10 cellular contexts compared by ENCODE assay signal in the genomic region with DNA sequence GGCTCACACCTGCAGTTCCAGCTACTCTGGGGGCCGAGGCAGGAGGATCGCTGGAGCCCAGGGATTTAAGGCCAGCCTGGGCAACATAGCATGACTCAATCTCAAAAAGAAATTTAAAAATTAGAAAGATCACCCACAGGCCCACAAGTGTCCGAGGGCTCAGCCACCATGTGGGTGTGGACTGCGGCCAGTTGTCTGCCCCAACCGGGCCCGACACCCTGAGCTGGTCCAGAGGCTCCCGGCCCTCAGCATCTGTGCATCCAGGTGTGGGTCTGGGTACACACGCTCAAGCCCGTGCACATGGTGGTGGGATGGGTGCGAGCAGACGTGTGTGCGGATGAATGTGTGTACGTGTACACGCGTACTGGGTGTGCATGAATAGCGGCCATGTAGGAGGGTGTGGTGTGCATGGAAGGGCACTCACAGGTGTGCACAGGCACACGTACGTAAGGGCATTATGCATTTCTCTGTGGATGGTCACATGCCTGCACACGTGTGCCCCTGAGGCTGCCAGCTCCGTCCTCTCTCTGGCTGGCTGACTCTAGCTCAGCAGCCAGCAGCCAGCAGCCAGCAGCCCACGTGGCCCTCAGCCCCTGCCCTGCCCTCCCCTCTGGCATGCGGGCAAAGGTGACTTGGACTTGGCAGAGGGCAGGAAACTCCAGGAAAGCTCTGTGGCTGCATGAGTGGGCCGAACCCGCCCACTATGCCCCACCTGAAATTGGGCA. TPM values are rescaled to one million over a fixed set of nuclear protein-coding genes. Genes with fewer than 3 reads are reported as not detected.
DNase-seq lines count a peak whose midpoint lies in the region; ATAC-seq, FAIRE-seq and TF ChIP-seq lines count a peak whose summit lies in the region.
"Had no signal": no experiment of that assay in that cellular context is flagged by ENCODE, and none has a peak within 500 bp of the region (broad histone marks: within the 10 kb centered on the region; RNA-seq: fewer than 3 reads in every experiment).

No MANE protein-coding gene starts in this region.

- intact Hi-C loops in left cardiac atrium (cut with DNase I) (loop anchor here (5.0 to 10.0 kb wide), 3 partner anchors 78 to 320 kb away; partner anchors contain the start of gene TMEM121 (in 1 of the 2)), psoas muscle (cut with DNase I) (loop anchor here in 1 of 2 donors (5.0 kb wide), 3 partner anchors 78 to 148 kb away; no protein-coding TSS in a partner anchor)

- DNase-seq in GM12891 (ENCODE audit: insufficient read length, low spot score) (no peak), adipocyte (ENCODE audit: low read depth) (no peak), left cardiac atrium (peak; percentile 66), psoas muscle (peak in 1 of 2 donors; percentile 77), activated gamma-delta T cell treated with Interleukin-2 at 50 U/mL for 16 hours (no peak), progenitor cell of endocrine pancreas (ENCODE audit: low spot score, unreplicated experiment) (no peak)
- DNase-seq: DND-41 had no signal

- peak overlapping the region; percentile 42 for H3K9ac ChIP-seq in adipocyte (ENCODE audit: low read length)

- peak; percentile 47 to 79 for ATAC-seq in left cardiac atrium
- peak; percentile 57 to 79 (median 69) for ATAC-seq in psoas muscle
- ATAC-seq in GM21723 (IDR thresholded peaks at IDR 0.05; ENCODE audit: unreplicated experiment), result no peak
- ATAC-seq in GM18868 (IDR thresholded peaks at IDR 0.05; ENCODE audit: unreplicated experiment), result no peak
- ATAC-seq: activated CD4-positive, alpha-beta T cell treated with anti-CD3 and anti-CD28 coated beads for 36 hours had no signal

- FAIRE-seq in GM12891 (lab: Jason Lieb, UNC), result peak; percentile 57

- H3K27ac ChIP-seq in psoas muscle, result no peak overlapping the region

- H3K36me3 Mint-ChIP-seq in progenitor cell of endocrine pancreas (ENCODE audit: insufficient read depth), result no peaks in the 10 kb centered on the region

- H3K4me3 ChIP-seq in adipocyte (ENCODE audit: low read length), result no peak overlapping the region
- no peak overlapping the region for H3K4me3 ChIP-seq in psoas muscle

- H3K27me3 Mint-ChIP-seq in progenitor cell of endocrine pancreas, result peaks cover 6% of the 10 kb centered on the region

- H3K4me1 ChIP-seq in adipocyte (ENCODE audit: control insufficient read depth, insufficient read depth, low read length) (peaks cover 30% of the 10 kb centered on the region), psoas muscle (peaks cover 24% of the 10 kb centered on the region)

- H3K4me1 Mint-ChIP-seq in progenitor cell of endocrine pancreas (ENCODE audit: low read depth), result no peaks in the 10 kb centered on the region

- H3K9me3 Mint-ChIP-seq in progenitor cell of endocrine pancreas (ENCODE audit: low read depth), result no peaks in the 10 kb centered on the region

- no peak overlapping the region for H3K4me3 Mint-ChIP-seq in progenitor cell of endocrine pancreas (ENCODE audit: low read depth)
- H3K4me3 Mint-ChIP-seq: activated CD4-positive, alpha-beta T cell treated with anti-CD3 and anti-CD28 coated beads for 36 hours had no signal

- H3K36me3 ChIP-seq in adipocyte (ENCODE audit: control insufficient read depth, insufficient read depth, low read length, severe bottlenecking) (peaks cover 4% of the 10 kb centered on the region), psoas muscle (ENCODE audit: insufficient read depth in 1 of 2, low read depth in 1 of 2) (peaks cover 0 to 4% of the 10 kb centered on the region in 2 donors)

- peaks cover 13% of the 10 kb centered on the region for H3K27me3 ChIP-seq in adipocyte (replicated peaks; ENCODE audit: control insufficient read depth, insufficient read depth, low read length)
- peaks cover 0 to 17% (median 0%) of the 10 kb centered on the region in 3 donors for H3K27me3 ChIP-seq in psoas muscle (ENCODE audit: insufficient read depth in 3 of 3, low read length in 2 of 3)

- no peaks in the 10 kb centered on the region for H3K9me3 ChIP-seq in adipocyte (ENCODE audit: control insufficient read depth, low read length)
- no peaks in the 10 kb centered on the region for H3K9me3 ChIP-seq in psoas muscle

- H3K27ac Mint-ChIP-seq in progenitor cell of endocrine pancreas, result no peak overlapping the region
- H3K27ac Mint-ChIP-seq: activated CD4-positive, alpha-beta T cell treated with anti-CD3 and anti-CD28 coated beads for 36 hours had no signal

- TF ChIP-seq CTCF in psoas muscle (IDR thresholded peaks at IDR 0.05) (no peak), progenitor cell of endocrine pancreas (IDR thresholded peaks at IDR 0.05; ENCODE audit: unreplicated experiment) (no peak)

- no peak for TF ChIP-seq POLR2A in GM12891 (IDR thresholded peaks at IDR 0.05; ENCODE audit: low read depth, low read length)

- WGBS in psoas muscle, 3 donors, result 29 to 45% (median 36%) methylated on average over 24 of the region's 24 CpGs

TF ChIP-seq in GM12891, 5 proteins besides CTCF, POLR2A, EP300 and RAD21:
- TF ChIP-seq SPI1 (IDR thresholded peaks at IDR 0.05; ENCODE audit: low read depth, low read length), result no peak
- no peak for TF ChIP-seq TAF1 (IDR thresholded peaks at IDR 0.05; ENCODE audit: low read depth, low read length)
- 0 out of 2 replicates have a peak, but pooled peaks have one; percentile 11 for TF ChIP-seq POLR2AphosphoS5 (IDR thresholded peaks at IDR 0.05; ENCODE audit: low read depth, low read length)
- no peak for TF ChIP-seq PAX5 (IDR thresholded peaks at IDR 0.05; ENCODE audit: insufficient read depth, low read length, severe bottlenecking)

RNA-seq across cellular contexts. Expression of gene NUDT14, which starts 23.3 kb away (rescaled TPM):
- 3.7 TPM for polyA plus RNA-seq in GM12891 (2012; ENCODE audit: low read depth, missing spikeins)
- 10 to 100 TPM; 25.9 to 29.1 TPM for total RNA-seq in left cardiac atrium
- 10 to 100 TPM; 23.3 to 44.5 (median 24.6) TPM for total RNA-seq in psoas muscle
- polyA plus RNA-seq in psoas muscle, result 10 to 100 TPM; 14.7 to 45.4 (median 22.3) TPM
- total RNA-seq in progenitor cell of endocrine pancreas, result 66.6 and 68.5 TPM in 2 replicates

RNA-seq across cellular contexts. Expression of gene JAG2, which starts 35.8 kb away (rescaled TPM):
- polyA plus RNA-seq in GM12891 (2012; ENCODE audit: low read depth, missing spikeins), result 0.08 TPM
- total RNA-seq in left cardiac atrium, result 10 to 100 TPM; 22.4 to 25.5 TPM
- total RNA-seq in psoas muscle, result 10 to 100 TPM; 18.4 to 34.0 (median 28.2) TPM
- polyA plus RNA-seq in psoas muscle, result 10 to 100 TPM; 10.6 to 25.9 (median 10.6) TPM
- total RNA-seq in progenitor cell of endocrine pancreas, result 3.8 and 8.5 TPM in 2 replicates

RNA-seq across cellular contexts. Expression of gene BTBD6, which starts 44.0 kb away (rescaled TPM):
- 15.6 TPM for polyA plus RNA-seq in GM12891 (2012; ENCODE audit: low read depth, missing spikeins)
- total RNA-seq in left cardiac atrium, result 10 to 100 TPM; 37.7 to 42.7 TPM
- 10 to 100 TPM; 56.9 to 75.3 (median 69.1) TPM for total RNA-seq in psoas muscle
- 10 to 100 TPM; 48.3 to 79.7 (median 72.2) TPM for polyA plus RNA-seq in psoas muscle
- 31.6 and 31.9 TPM in 2 replicates for total RNA-seq in progenitor cell of endocrine pancreas

Comparison
In these comparisons a context has a peak if more than half of its experiments do, and no peak if none do; other contexts are left out.
1. ATAC-seq: peak in left cardiac atrium (2 of 2) and psoas muscle (4 of 4); none in GM21723 (single experiment) and GM18868 (single experiment).